In the genomic region with DNA sequence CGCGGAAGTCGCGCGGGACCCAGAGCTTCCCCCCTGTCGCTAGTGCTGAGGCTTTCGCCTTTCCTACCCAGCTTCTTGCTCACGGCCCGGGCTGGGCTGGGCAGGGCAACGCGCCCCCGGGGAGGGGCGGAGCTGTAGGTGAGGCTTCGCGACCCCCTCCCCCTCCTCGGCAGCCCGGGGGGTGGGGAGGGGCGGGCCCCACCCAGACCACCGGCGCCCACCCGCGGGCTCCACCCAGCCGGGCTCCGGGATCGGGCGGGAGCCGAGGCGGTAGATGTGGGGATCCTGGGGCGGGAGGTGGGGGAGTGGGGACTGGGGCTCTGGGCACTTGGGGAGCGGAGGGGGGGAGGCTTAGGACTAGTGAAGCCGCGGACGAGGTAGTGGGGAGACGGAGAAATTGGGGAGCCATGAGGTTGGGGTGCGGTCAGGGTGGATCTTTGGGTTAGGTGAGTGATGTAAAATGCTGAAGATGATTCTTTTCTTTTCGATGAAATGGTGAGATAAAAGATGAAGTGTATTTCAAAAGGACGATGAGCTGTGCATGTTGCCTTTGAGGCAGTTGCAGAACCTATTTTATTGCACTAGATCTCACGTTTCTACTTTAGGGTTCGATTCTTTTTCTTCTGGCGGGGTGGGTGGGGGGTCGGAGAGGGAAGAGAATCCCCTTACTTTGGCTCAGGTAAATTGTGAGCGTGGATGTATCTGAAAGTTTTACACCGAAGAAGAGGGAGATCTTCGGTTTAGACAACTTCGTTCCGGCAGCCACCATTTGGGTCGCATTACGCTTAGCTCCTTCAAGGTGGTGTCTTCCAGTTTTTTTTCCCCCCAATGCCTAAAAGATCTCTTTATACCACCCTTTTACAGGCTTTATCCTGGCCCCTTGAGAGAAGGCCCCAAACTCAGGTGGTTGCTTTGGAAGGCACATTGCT, we compare ENCODE assay signal across 8 cellular contexts. TPM values are rescaled to one million over a fixed set of nuclear protein-coding genes. Genes with fewer than 3 reads are reported as not detected.
DNase-seq lines count a peak whose midpoint lies in the region; ATAC-seq and TF ChIP-seq lines count a peak whose summit lies in the region.

No MANE protein-coding gene starts in this region.

- no peaks in the 10 kb centered on the region for H3K27me3 ChIP-seq in SK-N-SH (ENCODE audit: insufficient read depth)
- H3K27me3 ChIP-seq in effector memory CD4-positive, alpha-beta T cell (replicated peaks; ENCODE audit: control insufficient read depth, insufficient read depth, low read length, poor library complexity, severe bottlenecking), result no peaks in the 10 kb centered on the region
- H3K27me3 ChIP-seq in tibial artery, result no peaks in the 10 kb centered on the region

- POLR2A ChIA-PET in SK-N-SH (lab: Yijun Ruan, JAX), result interaction anchor here (0.6 to 1.5 kb wide), 3 partner anchors 42 to 101 kb away, joined by 3 to 4 read pairs (median 3); partner anchors contain the start of gene RAD52

- H3K9me3 ChIP-seq in SK-N-SH (no peaks in the 10 kb centered on the region), mesodermal cell (ENCODE audit: control insufficient read depth, low read length) (no peaks in the 10 kb centered on the region), tibial artery (no peaks in the 10 kb centered on the region)
- no peaks in the 10 kb centered on the region for H3K9me3 ChIP-seq in effector memory CD4-positive, alpha-beta T cell (ENCODE audit: control insufficient read depth, low read length)

- DNase-seq in stimulated activated CD4-positive, alpha-beta T cell treated with anti-CD3 and anti-CD28 coated beads, Interleukin-2, amount 100 ng/mL, for 4 hours (ENCODE audit: low read depth), result peak; percentile 45
- no peak for DNase-seq in stimulated activated CD4-positive, alpha-beta T cell treated with anti-CD3 and anti-CD28 coated beads, Interleukin-2, amount 100 ng/mL, for 48 hours
- DNase-seq in SK-N-SH (peak; percentile 89), tibial artery (peak in 1 of 2 donors; percentile 69), NOMO-1 (lab: John Stamatoyannopoulos, UW; ENCODE audit: unreplicated experiment in 2 of 2) (no peak)
- peak in 1 of 3 donors; percentile 24 for DNase-seq in effector memory CD4-positive, alpha-beta T cell

- H3K4me1 ChIP-seq in SK-N-SH (ENCODE audit: control insufficient read depth in 1 of 2, insufficient read depth in 2 of 2, low read depth in 1 of 2, low read length in 1 of 2), result peaks cover 17 to 19% of the 10 kb centered on the region in 2 experiments; a peak in 3 of 4 replicates
- peaks cover 15% of the 10 kb centered on the region for H3K4me1 ChIP-seq in effector memory CD4-positive, alpha-beta T cell (ENCODE audit: control insufficient read depth, insufficient read depth, low read length, poor library complexity, severe bottlenecking)
- H3K4me1 ChIP-seq in mesodermal cell (ENCODE audit: control insufficient read depth, insufficient read depth, low read length, poor library complexity, severe bottlenecking), result peaks cover 16% of the 10 kb centered on the region
- peaks cover 0 to 39% (median 27%) of the 10 kb centered on the region in 4 donors for H3K4me1 ChIP-seq in tibial artery

- TF ChIP-seq CTCF in SK-N-SH (IDR thresholded peaks at IDR 0.05) (no peak), tibial artery (IDR thresholded peaks at IDR 0.05) (no peak)

- no peak for TF ChIP-seq RAD21 in SK-N-SH (IDR thresholded peaks at IDR 0.05; ENCODE audit: low read length)

- CTCF ChIA-PET in SK-N-SH (lab: Yijun Ruan, JAX), result interaction anchor here (0.7 to 1.4 kb wide), 9 partner anchors 42 to 615 kb away, joined by 3 to 7 read pairs (median 3); partner anchors contain the start of gene RAD52

- peaks cover 23% of the 10 kb centered on the region for H3F3A ChIP-seq in SK-N-SH (replicated peaks; ENCODE audit: insufficient read depth)

- H3K27ac ChIP-seq in SK-N-SH (ENCODE audit: low read depth in 2 of 2, low read length in 1 of 2) (peak overlapping the region; percentile 96 to 98), mesodermal cell (ENCODE audit: low read depth, low read length, severe bottlenecking) (peak overlapping the region; percentile 97), tibial artery (peak overlapping the region; percentile 98 to 99)
- H3K27ac ChIP-seq in effector memory CD4-positive, alpha-beta T cell (ENCODE audit: insufficient read depth, low read length, poor library complexity, severe bottlenecking), result peak overlapping the region; percentile 81

- H3K79me2 ChIP-seq in SK-N-SH (ENCODE audit: insufficient read depth), result peaks cover 74% of the 10 kb centered on the region

- peaks cover 20% of the 10 kb centered on the region for H4K20me1 ChIP-seq in SK-N-SH (ENCODE audit: insufficient read depth)

- H3K4me3 ChIP-seq in SK-N-SH (ENCODE audit: low read depth in 2 of 2, low read length in 1 of 2) (peak overlapping the region; percentile 66 to 85), mesodermal cell (ENCODE audit: extremely low read depth, insufficient read depth, low read length, poor library complexity, severe bottlenecking) (peak overlapping the region; percentile 84), tibial artery (peak overlapping the region; percentile 98)
- H3K4me3 ChIP-seq in effector memory CD4-positive, alpha-beta T cell (ENCODE audit: insufficient read depth, low read depth, low read length, poor library complexity, severe bottlenecking), result peak overlapping the region; percentile 79

- H3K4me2 ChIP-seq in SK-N-SH, result peak overlapping the region; percentile 93

- 0 out of 4 replicates have a peak, but pooled peaks of 1 of the 2 experiments have one; percentile 10 for TF ChIP-seq EP300 in SK-N-SH (IDR thresholded peaks at IDR 0.05; ENCODE audit: borderline replicate concordance in 1 of 2, low read depth in 1 of 2, low read length in 1 of 2)

- 15% methylated on average over 20 of the region's 48 CpGs for WGBS in SK-N-SH (ENCODE audit: low lambda C conversion rate)
- 1 to 2% methylated on average over 17 to 30 of the region's 48 CpGs for WGBS in mesodermal cell (ENCODE audit: insufficient coverage in 2 of 2), 2 experiments

- peak; percentile 36 for ATAC-seq in HG03571 (IDR thresholded peaks at IDR 0.05; ENCODE audit: unreplicated experiment)

- peak overlapping the region; percentile 77 for H3K9ac ChIP-seq in SK-N-SH

- peak overlapping the region; percentile 49 for H2AFZ ChIP-seq in SK-N-SH (ENCODE audit: low read depth)

- no peaks in the 10 kb centered on the region for H3K9me2 ChIP-seq in SK-N-SH

- H3K36me3 ChIP-seq in SK-N-SH (replicated peaks in 1 of 2; ENCODE audit: control insufficient read depth in 1 of 2, insufficient read depth in 2 of 2, low read length in 1 of 2) (peaks cover 0 to 6% of the 10 kb centered on the region in 2 experiments), mesodermal cell (ENCODE audit: control insufficient read depth, insufficient read depth, low read length) (no peaks in the 10 kb centered on the region), tibial artery (no peaks in the 10 kb centered on the region)
- no peaks in the 10 kb centered on the region for H3K36me3 ChIP-seq in effector memory CD4-positive, alpha-beta T cell (ENCODE audit: control insufficient read depth, insufficient read depth, low read length)

- intact Hi-C loops in tibial artery (cut with DNase I; ENCODE audit: low total_unique reads), result loop anchor here (10.0 kb wide), 2 partner anchors 103 to 603 kb away; partner anchors contain the start of gene FBXL14

TF ChIP-seq in SK-N-SH, 30 proteins besides CTCF, POLR2A, EP300 and RAD21:
- TF ChIP-seq USF1 (IDR thresholded peaks at IDR 0.05; ENCODE audit: borderline replicate concordance, low read depth) (no peak), CHD2 (IDR thresholded peaks at IDR 0.05; ENCODE audit: low read length, partially characterized antibody) (peak; percentile 21)

RNA-seq across cellular contexts. Expression of gene ERC1, which starts 0.6 kb away (rescaled TPM):
- polyA plus RNA-seq in SK-N-SH (2012; rRNA removed), result 7.5 and 9.3 TPM in 2 replicates
- polyA plus RNA-seq in SK-N-SH (2012; cell fraction: cytosol; rRNA removed), result 7.1 and 7.8 TPM in 2 replicates
- polyA plus RNA-seq in SK-N-SH (2012; cell fraction: nucleus; rRNA removed), result 6.6 and 9.0 TPM in 2 replicates
- 17.5 TPM for polyA plus RNA-seq in mesodermal cell (2013, experiment 1 of 2)
- polyA plus RNA-seq in mesodermal cell (2013, experiment 2 of 2), result 16.6 TPM

RNA-seq across cellular contexts. Expression of gene RAD52, which starts 42.1 kb away (rescaled TPM):
- 11.2 and 12.1 TPM in 2 replicates for polyA plus RNA-seq in SK-N-SH (2012; rRNA removed)
- 5.4 and 6.3 TPM in 2 replicates for polyA plus RNA-seq in SK-N-SH (2012; cell fraction: cytosol; rRNA removed)
- polyA plus RNA-seq in SK-N-SH (2012; cell fraction: nucleus; rRNA removed), result 44.7 and 46.3 TPM in 2 replicates
- 24.2 TPM for polyA plus RNA-seq in mesodermal cell (2013, experiment 1 of 2)
- 23.5 TPM for polyA plus RNA-seq in mesodermal cell (2013, experiment 2 of 2)

Comparison
In these comparisons a context has a peak if more than half of its experiments do, and no peak if none do; other contexts are left out.
1. DNase-seq: peak in stimulated activated CD4-positive, alpha-beta T cell treated with anti-CD3 and anti-CD28 coated beads, Interleukin-2, amount 100 ng/mL, for 4 hours (single experiment) and SK-N-SH (single experiment); none in stimulated activated CD4-positive, alpha-beta T cell treated with anti-CD3 and anti-CD28 coated beads, Interleukin-2, amount 100 ng/mL, for 48 hours (0 of 2) and NOMO-1 (0 of 2).
2. Peak in every context shown above with its lines, with median percentiles within 50 percentile points of each other: H3K27ac ChIP-seq and H3K4me3 ChIP-seq.